Comparison of ENCODE assay signal across 8 cellular contexts in the genomic region with DNA sequence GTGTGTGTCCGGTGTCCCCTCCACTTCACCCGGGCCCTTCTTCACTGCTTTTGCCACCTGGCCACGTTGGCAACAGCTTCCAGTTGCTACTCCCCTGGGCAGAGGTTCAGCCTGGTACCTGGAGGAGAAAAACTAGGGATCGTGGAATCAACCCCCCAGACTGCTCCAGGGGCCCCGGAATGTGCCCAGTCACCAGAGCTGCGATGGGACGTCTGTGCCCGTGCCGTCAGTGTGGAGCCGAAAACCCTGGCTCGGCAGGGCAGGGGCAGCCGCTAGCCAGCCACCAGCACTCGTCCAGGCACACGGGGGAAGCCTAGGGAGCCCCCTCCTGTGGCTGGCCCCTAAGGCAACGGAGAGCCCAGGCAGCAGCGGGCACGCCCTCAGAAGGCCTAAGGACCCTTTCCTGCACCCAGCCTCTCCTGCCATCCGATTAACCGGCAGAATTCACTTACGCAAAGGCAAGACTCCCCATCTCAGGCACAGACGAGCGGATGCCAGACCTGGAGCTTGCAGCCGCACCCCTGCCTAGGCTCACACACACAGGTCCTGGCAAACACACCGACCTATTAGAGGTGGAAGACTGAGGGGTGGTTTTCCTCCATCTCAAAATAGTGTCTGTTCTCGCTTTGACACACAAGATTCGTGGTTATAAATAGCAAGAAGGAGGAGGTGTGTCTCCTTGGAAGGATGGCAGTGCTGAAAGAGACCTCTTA.
DNase-seq lines count a peak whose midpoint lies in the region; ATAC-seq and TF ChIP-seq lines count a peak whose summit lies in the region.

No MANE protein-coding gene starts in this region.

- H3K36me3 ChIP-seq in HAP-1 (replicated peaks): no peaks in the 10 kb centered on the region
- H3K36me3 ChIP-seq in adrenal gland (replicated peaks in 1 of 2): no peaks in the 10 kb centered on the region

- peaks cover 80 to 92% (median 87%) of the 10 kb centered on the region in 3 donors for H3K27me3 Mint-ChIP-seq in CD14-positive monocyte (ENCODE audit: low read depth in 3 of 3)
- H3K27me3 Mint-ChIP-seq in nephron (ENCODE audit: low read depth): peaks cover 66% of the 10 kb centered on the region

- H3K36me3 Mint-ChIP-seq in CD14-positive monocyte (peaks cover 7 to 10% of the 10 kb centered on the region in 2 donors), nephron (ENCODE audit: low read depth) (no peaks in the 10 kb centered on the region)

- H3K9me3 Mint-ChIP-seq in CD14-positive monocyte (peaks cover 0 to 21% (median 14%) of the 10 kb centered on the region in 7 donors), nephron (no peaks in the 10 kb centered on the region)

- TF ChIP-seq CTCF in CD14-positive monocyte (IDR thresholded peaks at IDR 0.05) (no peak), cardiac fibroblast (IDR thresholded peaks at IDR 0.05; ENCODE audit: low read depth, low read length) (no peak), nephron (IDR thresholded peaks at IDR 0.05; ENCODE audit: unreplicated experiment in 3 of 3) (no peak), adrenal gland (IDR thresholded peaks at IDR 0.05) (no peak)

- no peaks in the 10 kb centered on the region for H3K27me3 ChIP-seq in HAP-1 (ENCODE audit: low read depth)
- H3K27me3 ChIP-seq in adrenal gland: peaks cover 21% of the 10 kb centered on the region

- peaks cover 31% of the 10 kb centered on the region for H3K4me1 Mint-ChIP-seq in CD14-positive monocyte
- H3K4me1 Mint-ChIP-seq in nephron: peaks cover 29% of the 10 kb centered on the region

- intact Hi-C loops in CD14-positive monocyte (cut with micrococcal nuclease): no loop called here
- intact Hi-C loops in adrenal gland (cut with DNase I): no loop called here

- whole genome bisulfite sequencing in adrenal gland, 4 donors: 56 to 79% (median 60%) methylated on average over 11 to 26 of the region's 26 CpGs

- H3K4me3 Mint-ChIP-seq in CD14-positive monocyte (peak overlapping the region; percentile 73 to 86), nephron (peak overlapping the region; percentile 79 to 85 (median 79))

- H3K27ac ChIP-seq in adrenal gland: no peak overlapping the region

- no peak for TF ChIP-seq POLR2A in adrenal gland (IDR thresholded peaks at IDR 0.05)

- H3K27ac Mint-ChIP-seq in CD14-positive monocyte (no peak overlapping the region), nephron (peak overlapping the region in 1 of 3 experiments; percentile 6)

- H3K4me3 ChIP-seq in HAP-1 (peak overlapping the region; percentile 45), cardiac fibroblast (replicated peaks in 1 of 2; ENCODE audit: low read depth in 2 of 2, low read length in 2 of 2) (peak overlapping the region; percentile 41 to 69), adrenal gland (peak overlapping the region in 1 of 4 donors; percentile 53)

- in situ Hi-C loops in HAP-1 (cut with MboI; ENCODE audit: low sequenced_read_pairs): no loop called here

- no peaks in the 10 kb centered on the region for H3K9me3 ChIP-seq in HAP-1
- no peaks in the 10 kb centered on the region for H3K9me3 ChIP-seq in adrenal gland (replicated peaks in 1 of 3)

- ATAC-seq in GM21390 (IDR thresholded peaks at IDR 0.05; ENCODE audit: unreplicated experiment): no peak

- H3K4me1 ChIP-seq in HAP-1 (peaks cover 8% of the 10 kb centered on the region; the same call in 1 of the 2 replicates), adrenal gland (replicated peaks in 1 of 2) (peaks cover 0 to 6% of the 10 kb centered on the region in 2 donors)

- DNase-seq in CD14-positive monocyte (ENCODE audit: low spot score) (no peak), HAP-1 (ENCODE audit: low spot score in 2 of 2) (no peak), cardiac fibroblast (ENCODE audit: low read depth in 2 of 2) (no peak), NCI-H524 (lab: John Stamatoyannopoulos, UW) (no peak), COLO668 (lab: John Stamatoyannopoulos, UW; ENCODE audit: unreplicated experiment) (no peak), adrenal gland (no peak)
